In genomic region chr5:141031006-141031405, GRCh38 we compare ENCODE assay signal across 10 cellular contexts. TPM values are rescaled to one million over a fixed set of nuclear protein-coding genes. Genes with fewer than 3 reads are reported as not detected.
"Had no signal": no experiment of that assay in that cellular context is flagged by ENCODE, and none has a peak within 500 bp of the region (broad histone marks: within the 10 kb centered on the region; RNA-seq: fewer than 3 reads in every experiment).

No MANE protein-coding gene starts in this region.

- DNase-seq: IMR-90, KBM-7, KG1 had no signal

- H3K4me3 ChIP-seq: K562 had no signal

- ATAC-seq: HepG2, K562 had no signal

- H3K27ac ChIP-seq: HL-60, KMS-11 had no signal

RNA-seq across cellular contexts. Expression of gene PCDHB1, which starts 20.2 kb away (rescaled TPM):
- total RNA-seq: HepG2, HT-29, HT1080, IMR-90, K562 had no signal
- polyA plus RNA-seq: HepG2, IgD-negative memory B cell, IMR-90, K562 had no signal
